ENCODE assay signal across 26 cellular contexts in the genomic region with DNA sequence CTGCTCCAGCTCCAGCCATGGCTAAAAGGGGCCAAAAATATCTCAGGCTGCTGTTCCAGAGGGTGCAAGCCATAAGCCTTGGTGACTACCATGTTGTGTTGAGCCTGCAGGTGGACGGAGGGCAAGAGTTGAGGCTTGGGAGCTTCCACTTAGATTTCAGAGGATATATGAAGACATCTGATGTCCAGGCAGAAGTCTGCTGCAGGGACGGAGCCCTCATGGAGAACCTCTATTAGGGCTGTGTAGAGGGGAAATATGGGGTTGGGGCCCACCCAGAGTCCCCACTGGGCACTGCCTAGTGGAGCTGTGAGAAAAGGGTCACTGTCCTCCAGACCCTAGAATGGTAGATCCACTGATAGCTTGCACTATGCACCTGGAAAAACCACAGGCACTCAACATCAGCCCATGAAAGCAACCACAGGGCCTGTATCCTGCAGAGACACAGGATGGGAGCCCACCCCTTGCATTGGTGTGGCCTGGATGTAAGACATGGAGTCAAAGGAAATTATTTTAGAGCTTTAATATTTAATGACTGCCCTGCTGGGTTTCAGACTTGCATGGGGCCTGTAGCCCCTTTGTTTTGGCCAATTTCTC.
"Had no signal": no experiment of that assay in that cellular context is flagged by ENCODE, and none has a peak within 500 bp of the region (broad histone marks: within the 10 kb centered on the region; RNA-seq: fewer than 3 reads in every experiment).

No MANE protein-coding gene starts in this region.

- H3K27ac Mint-ChIP-seq: activated CD4-positive, alpha-beta memory T cell treated with anti-CD3 and anti-CD28 coated beads, Interleukin-2, amount 10 ng/mL, durations not matched to agents 7 days and 5 days; activated CD4-positive, alpha-beta T cell treated with anti-CD3 and anti-CD28 coated beads, Interleukin-2, amount 10 ng/mL, durations not matched to agents 24 days and 14 days; activated naive CD4-positive, alpha-beta T cell treated with anti-CD3 and anti-CD28 coated beads, Interleukin-2, amount 10 ng/mL, durations not matched to agents 7 days and 5 days; activated T-cell treated with anti-CD3 and anti-CD28 coated beads, Interleukin-2, amount 50 U/mL, for 24 hours; naive thymus-derived CD8-positive, alpha-beta T cell; stimulated activated naive B cell treated with anti-CD40 and anti-IgM and Interleukin-4, amounts not matched to agents 10 μg/mL and 1 μg/mL and 100 μg/mL, for 72 hours had no signal

- FAIRE-seq: kidney, pancreas had no signal

- H3K4me3 Mint-ChIP-seq: activated CD4-positive, alpha-beta memory T cell treated with anti-CD3 and anti-CD28 coated beads, Interleukin-2, amount 10 ng/mL, durations not matched to agents 7 days and 5 days; activated CD4-positive, alpha-beta T cell treated with anti-CD3 and anti-CD28 coated beads, Interleukin-2, amount 10 ng/mL, durations not matched to agents 24 days and 14 days; activated naive CD4-positive, alpha-beta T cell treated with anti-CD3 and anti-CD28 coated beads, Interleukin-2, amount 10 ng/mL, durations not matched to agents 7 days and 5 days; activated T-cell treated with anti-CD3 and anti-CD28 coated beads, Interleukin-2, amount 50 U/mL, for 24 hours; naive thymus-derived CD8-positive, alpha-beta T cell; neural crest cell; stimulated activated naive B cell treated with anti-CD40 and anti-IgM and Interleukin-4, amounts not matched to agents 10 μg/mL and 1 μg/mL and 100 μg/mL, for 72 hours had no signal

- ATAC-seq: foreskin keratinocyte; left colon; naive thymus-derived CD8-positive, alpha-beta T cell; pancreas; psoas muscle; stimulated activated naive B cell treated with anti-CD40 and anti-IgM and Interleukin-4, amounts not matched to agents 10 μg/mL and 1 μg/mL and 100 μg/mL, for 72 hours had no signal

- H3K9me3 ChIP-seq: pancreas, thyroid gland had no signal

- DNase-seq: activated CD4-positive, alpha-beta memory T cell treated with anti-CD3 and anti-CD28 coated beads, Interleukin-2, amount 10 ng/mL, durations not matched to agents 7 days and 5 days; activated CD4-positive, alpha-beta T cell treated with anti-CD3 and anti-CD28 coated beads, Interleukin-2, amount 10 ng/mL, durations not matched to agents 24 days and 14 days; activated CD4-positive, CD25-positive, alpha-beta regulatory T cell treated with anti-CD3 and anti-CD28 coated beads, Interleukin-2, amount 50 U/mL, for 72 hours; activated CD8-positive, alpha-beta memory T cell treated with anti-CD3 and anti-CD28 coated beads, Interleukin-2, amount 50 U/mL, for 48 hours; activated gamma-delta T cell; activated naive CD4-positive, alpha-beta T cell treated with anti-CD3 and anti-CD28 coated beads, Interleukin-2, amount 10 ng/mL, durations not matched to agents 7 days and 5 days; activated T-cell treated with anti-CD3 and anti-CD28 coated beads, Interleukin-2, amount 50 U/mL, for 24 hours; amniotic stem cell; central memory CD4-positive, alpha-beta T cell; foreskin keratinocyte; kidney; left colon; naive thymus-derived CD8-positive, alpha-beta T cell; nucleus accumbens; pancreas; psoas muscle; stimulated activated CD4-positive, alpha-beta T cell treated with anti-CD3 and anti-CD28 coated beads, Interleukin-15, amount 100 ng/mL, for 24 hours; stimulated activated CD4-positive, alpha-beta T cell treated with anti-CD3 and anti-CD28 coated beads, Interleukin-2, amount 100 ng/mL, for 24 hours; stimulated activated naive B cell treated with anti-CD40 and anti-IgM and Interleukin-4, amounts not matched to agents 10 μg/mL and 1 μg/mL and 100 μg/mL, for 72 hours; stomach; T-helper 2 cell; thyroid gland; upper lobe of left lung had no signal

- H3K4me1 Mint-ChIP-seq: activated CD4-positive, alpha-beta memory T cell treated with anti-CD3 and anti-CD28 coated beads, Interleukin-2, amount 10 ng/mL, durations not matched to agents 7 days and 5 days; activated CD4-positive, alpha-beta T cell treated with anti-CD3 and anti-CD28 coated beads, Interleukin-2, amount 10 ng/mL, durations not matched to agents 24 days and 14 days; activated naive CD4-positive, alpha-beta T cell treated with anti-CD3 and anti-CD28 coated beads, Interleukin-2, amount 10 ng/mL, durations not matched to agents 7 days and 5 days; naive thymus-derived CD8-positive, alpha-beta T cell; neural crest cell; stimulated activated naive B cell treated with anti-CD40 and anti-IgM and Interleukin-4, amounts not matched to agents 10 μg/mL and 1 μg/mL and 100 μg/mL, for 72 hours had no signal

- H3K4me3 ChIP-seq: esophagus muscularis mucosa, pancreas, psoas muscle, stomach, thyroid gland, upper lobe of left lung, vagina had no signal

- H3K27me3 Mint-ChIP-seq: activated CD4-positive, alpha-beta memory T cell treated with anti-CD3 and anti-CD28 coated beads, Interleukin-2, amount 10 ng/mL, durations not matched to agents 7 days and 5 days; activated CD4-positive, alpha-beta T cell treated with anti-CD3 and anti-CD28 coated beads, Interleukin-2, amount 10 ng/mL, durations not matched to agents 24 days and 14 days; activated naive CD4-positive, alpha-beta T cell treated with anti-CD3 and anti-CD28 coated beads, Interleukin-2, amount 10 ng/mL, durations not matched to agents 7 days and 5 days; activated T-cell treated with anti-CD3 and anti-CD28 coated beads, Interleukin-2, amount 50 U/mL, for 24 hours; naive thymus-derived CD8-positive, alpha-beta T cell had no signal

- H3K4me1 ChIP-seq: esophagus muscularis mucosa, foreskin keratinocyte, pancreas, psoas muscle, stomach, thyroid gland, upper lobe of left lung, vagina had no signal

- H3K27ac ChIP-seq: esophagus muscularis mucosa, foreskin keratinocyte, pancreas, psoas muscle, stomach, thyroid gland, upper lobe of left lung, vagina had no signal
